1 cellular context compared by ENCODE assay signal in the genomic region with DNA sequence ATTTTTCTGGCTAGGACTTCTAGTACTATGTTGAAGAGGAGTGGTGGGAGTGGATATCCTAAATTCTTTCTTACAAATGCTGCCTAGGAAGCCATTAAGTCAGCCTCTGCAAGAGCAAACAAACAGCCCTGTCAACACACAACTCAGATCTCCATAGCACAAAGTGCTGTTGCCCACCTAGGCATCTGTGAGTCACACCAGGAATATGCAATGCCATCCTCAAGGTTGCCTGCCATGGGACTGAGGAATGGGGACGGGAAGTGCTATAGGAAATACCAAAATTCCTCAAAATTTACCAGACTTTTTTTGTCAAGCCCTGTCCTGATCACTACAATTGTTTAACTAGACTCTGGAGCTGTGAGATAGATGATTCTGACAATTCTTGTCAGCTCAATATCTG.
TF ChIP-seq lines count a peak whose summit lies in the region.

No MANE protein-coding gene starts in this region.

TF ChIP-seq in SK-N-SH, 30 proteins besides CTCF, POLR2A, EP300 and RAD21 (continued from another document):
- TF ChIP-seq, protein P1, sequence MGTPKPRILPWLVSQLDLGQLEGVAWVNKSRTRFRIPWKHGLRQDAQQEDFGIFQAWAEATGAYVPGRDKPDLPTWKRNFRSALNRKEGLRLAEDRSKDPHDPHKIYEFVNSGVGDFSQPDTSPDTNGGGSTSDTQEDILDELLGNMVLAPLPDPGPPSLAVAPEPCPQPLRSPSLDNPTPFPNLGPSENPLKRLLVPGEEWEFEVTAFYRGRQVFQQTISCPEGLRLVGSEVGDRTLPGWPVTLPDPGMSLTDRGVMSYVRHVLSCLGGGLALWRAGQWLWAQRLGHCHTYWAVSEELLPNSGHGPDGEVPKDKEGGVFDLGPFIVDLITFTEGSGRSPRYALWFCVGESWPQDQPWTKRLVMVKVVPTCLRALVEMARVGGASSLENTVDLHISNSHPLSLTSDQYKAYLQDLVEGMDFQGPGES (IDR thresholded peaks at IDR 0.05; ENCODE audit: low read depth, low read length): no peak
- TF ChIP-seq RFX5 (IDR thresholded peaks at IDR 0.05; ENCODE audit: low read length) (no peak), ELF1 (IDR thresholded peaks at IDR 0.05) (no peak), TAF1 (IDR thresholded peaks at IDR 0.05; ENCODE audit: borderline replicate concordance, low read depth, low read length) (no peak), JUND (IDR thresholded peaks at IDR 0.05) (no peak)
